In genomic region chr15:77421370-77421700, GRCh38 we compare ENCODE assay signal across 7 cellular contexts. TPM values are rescaled to one million over a fixed set of nuclear protein-coding genes. Genes with fewer than 3 reads are reported as not detected.
DNase-seq lines count a peak whose midpoint lies in the region; ATAC-seq, FAIRE-seq and TF ChIP-seq lines count a peak whose summit lies in the region.

No MANE protein-coding gene starts in this region.

- peak overlapping the region; percentile 86 for H3K9ac ChIP-seq in PC-3 (ENCODE audit: low read length)
- peak overlapping the region; percentile 96 for H3K9ac ChIP-seq in endothelial cell of umbilical vein (replicated peaks; ENCODE audit: extremely low read depth, insufficient read depth, low read length)

- H3K4me3 ChIP-seq in PC-3 (ENCODE audit: low read length) (peak overlapping the region; percentile 92), endothelial cell of umbilical vein (replicated peaks in 1 of 3; ENCODE audit: insufficient read depth in 1 of 3, low read depth in 1 of 3, low read length in 3 of 3) (peak overlapping the region; percentile 78 to 96 (median 92)), neutrophil (ENCODE audit: low read depth in 1 of 2, low read length in 1 of 2) (peak overlapping the region; percentile 88 to 93)

- ATAC-seq in PC-3: no peak

- H2AFZ ChIP-seq in PC-3 (ENCODE audit: low read length): peak overlapping the region; percentile 95
- no peak overlapping the region for H2AFZ ChIP-seq in endothelial cell of umbilical vein (ENCODE audit: low read depth, low read length)

- intact Hi-C loops in PC-3 (cut with micrococcal nuclease) (loop anchor here (10.0 kb wide), 1 partner anchor 73 kb away; no protein-coding TSS in a partner anchor), endothelial cell of umbilical vein (cut with micrococcal nuclease) (no loop called here)

- DNase-seq in GM19239 (ENCODE audit: insufficient read length, low spot score): no peak
- peak; percentile 7 for DNase-seq in PC-3
- peak; percentile 43 for DNase-seq in endothelial cell of umbilical vein (ENCODE audit: low read depth, low spot score)
- no peak for DNase-seq in NCI-H2081 (lab: John Stamatoyannopoulos, UW)
- no peak for DNase-seq in NCI-H2227 (lab: John Stamatoyannopoulos, UW; ENCODE audit: unreplicated experiment)
- no peak for DNase-seq in NCI-H345 (lab: John Stamatoyannopoulos, UW)

- H3K79me2 ChIP-seq in PC-3 (ENCODE audit: low read length): peaks cover 86% of the 10 kb centered on the region
- H3K79me2 ChIP-seq in endothelial cell of umbilical vein (ENCODE audit: control insufficient read depth, insufficient read depth, low read length): peaks cover 72% of the 10 kb centered on the region

- TF ChIP-seq POLR2A in endothelial cell of umbilical vein (IDR thresholded peaks at IDR 0.05; ENCODE audit: low read depth, low read length): no peak

- H3K4me1 ChIP-seq in PC-3 (ENCODE audit: insufficient read depth, low read length) (peaks cover 46% of the 10 kb centered on the region), endothelial cell of umbilical vein (ENCODE audit: control insufficient read depth, extremely low read depth, insufficient read depth, low read length) (peaks cover 34% of the 10 kb centered on the region), neutrophil (ENCODE audit: control insufficient read depth in 1 of 2, insufficient read depth in 1 of 2, low read depth in 1 of 2, low read length in 1 of 2) (peaks cover 31 to 36% of the 10 kb centered on the region in 2 experiments)

- H3K4me2 ChIP-seq in PC-3 (ENCODE audit: low read length) (peak overlapping the region; percentile 91), endothelial cell of umbilical vein (ENCODE audit: insufficient read depth, low read length) (peak overlapping the region; percentile 93)

- H3K9me3 ChIP-seq in PC-3 (ENCODE audit: low read length) (no peaks in the 10 kb centered on the region), endothelial cell of umbilical vein (replicated peaks; ENCODE audit: control insufficient read depth, insufficient read depth, low read length) (no peaks in the 10 kb centered on the region), neutrophil (no peaks in the 10 kb centered on the region)

- no peaks in the 10 kb centered on the region for H3K9me2 ChIP-seq in PC-3 (replicated peaks; ENCODE audit: low read length)

- CTCF ChIA-PET in PC-3 (lab: Charles Lee) (no interaction called here), endothelial cell of umbilical vein (lab: Charles Lee) (interaction anchor here (0.6 to 3.8 kb wide), 10 partner anchors 20 to 302 kb away, joined by 3 to 39 read pairs (median 4); no protein-coding TSS in a partner anchor)

- no peaks in the 10 kb centered on the region for H3K9me1 ChIP-seq in endothelial cell of umbilical vein (replicated peaks; ENCODE audit: control insufficient read depth, extremely low read depth, insufficient read depth, low read length)

- H3K27me3 ChIP-seq in PC-3 (ENCODE audit: low read length): no peaks in the 10 kb centered on the region
- no peaks in the 10 kb centered on the region for H3K27me3 ChIP-seq in endothelial cell of umbilical vein (ENCODE audit: control insufficient read depth in 2 of 2, insufficient read depth in 2 of 2, low read length in 2 of 2)
- H3K27me3 ChIP-seq in neutrophil: no peaks in the 10 kb centered on the region

- dilution Hi-C loops in endothelial cell of umbilical vein (cut with MboI; ENCODE audit: extremely low pct_ligation_motif_present, low sequenced_read_pairs): no loop called here

- POLR2A ChIA-PET in PC-3 (lab: Charles Lee; ENCODE audit: unreplicated experiment) (interaction anchor here (0.5 to 0.6 kb wide), 2 partner anchors 9 to 1780 kb away, joined by 3 to 7 read pairs; no protein-coding TSS in a partner anchor), endothelial cell of umbilical vein (lab: Charles Lee) (no interaction called here)

- BruUV-seq in PC-3 (replicated peaks; lab: Mats Ljungman, UMichigan) (TSS peak; percentile 54), endothelial cell of umbilical vein (replicated peaks; lab: Mats Ljungman, UMichigan) (TSS peak; percentile 35)

- H3K27ac ChIP-seq in PC-3 (ENCODE audit: low read length): no peak overlapping the region
- H3K27ac ChIP-seq in endothelial cell of umbilical vein (ENCODE audit: insufficient read depth, low read depth, low read length): peak overlapping the region; percentile 95
- peak overlapping the region; percentile 88 for H3K27ac ChIP-seq in neutrophil

- peak; percentile 78 for FAIRE-seq in GM19239 (lab: Jason Lieb, UNC)
- no peak for FAIRE-seq in endothelial cell of umbilical vein (lab: Jason Lieb, UNC)

- TF ChIP-seq CTCF in PC-3 (conservative IDR thresholded peaks at IDR 0.05; ENCODE audit: low read depth, low read length) (no peak), endothelial cell of umbilical vein (IDR thresholded peaks at IDR 0.05; ENCODE audit: extremely low read depth in 1 of 2, insufficient read depth in 1 of 2, low read depth in 1 of 2, low read length in 2 of 2) (no peak), neutrophil (IDR thresholded peaks at IDR 0.05) (no peak)

- no peaks in the 10 kb centered on the region for H3F3A ChIP-seq in PC-3 (ENCODE audit: low read length, unreplicated experiment)

- H4K20me1 ChIP-seq in PC-3 (ENCODE audit: low read length) (peaks cover 5% of the 10 kb centered on the region; the same call in 1 of the 2 replicates), endothelial cell of umbilical vein (replicated peaks; ENCODE audit: control insufficient read depth, extremely low read depth, insufficient read depth, low read length) (peaks cover 4% of the 10 kb centered on the region)

- no peaks in the 10 kb centered on the region for H3K36me3 ChIP-seq in PC-3 (ENCODE audit: low read depth, low read length)
- no peaks in the 10 kb centered on the region for H3K36me3 ChIP-seq in endothelial cell of umbilical vein (ENCODE audit: control insufficient read depth in 2 of 2, extremely low read depth in 1 of 2, insufficient read depth in 2 of 2, low read length in 2 of 2)
- H3K36me3 ChIP-seq in neutrophil: no peaks in the 10 kb centered on the region

TF ChIP-seq in endothelial cell of umbilical vein, 7 proteins besides CTCF, POLR2A, EP300 and RAD21:
- no peak for TF ChIP-seq JUN (IDR thresholded peaks at IDR 0.05; ENCODE audit: borderline replicate concordance, insufficient read depth, insufficient read length, low read depth)
- TF ChIP-seq FOS (IDR thresholded peaks at IDR 0.05; ENCODE audit: borderline replicate concordance, insufficient read depth, low read length): no peak
- no peak for TF ChIP-seq GATA2 (IDR thresholded peaks at IDR 0.05; ENCODE audit: insufficient read depth, insufficient read length, low read depth, low read length)
- no peak for TF ChIP-seq POLR2AphosphoS5 (IDR thresholded peaks at IDR 0.05; ENCODE audit: insufficient read depth, low read depth, low read length)
- no peak for TF ChIP-seq MYC (IDR thresholded peaks at IDR 0.05; ENCODE audit: low read depth, low read length)
- no peak for TF ChIP-seq EZH2 (IDR thresholded peaks at IDR 0.05; ENCODE audit: borderline replicate concordance, low read depth, low read length, severe bottlenecking)
- TF ChIP-seq, protein P1, sequence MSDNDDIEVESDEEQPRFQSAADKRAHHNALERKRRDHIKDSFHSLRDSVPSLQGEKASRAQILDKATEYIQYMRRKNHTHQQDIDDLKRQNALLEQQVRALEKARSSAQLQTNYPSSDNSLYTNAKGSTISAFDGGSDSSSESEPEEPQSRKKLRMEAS (IDR thresholded peaks at IDR 0.05; ENCODE audit: insufficient read depth, insufficient read length): no peak

RNA-seq across cellular contexts. Expression of gene HMG20A, which starts 0.6 kb away (rescaled TPM):
- total RNA-seq in PC-3 (2014; rRNA removed) (17.6 and 22.0 TPM in 2 replicates), endothelial cell of umbilical vein (40.8 and 44.0 TPM in 2 replicates)
- 31.2 and 35.8 TPM in 2 replicates for polyA plus RNA-seq in endothelial cell of umbilical vein
- polyA plus RNA-seq in endothelial cell of umbilical vein (2011; cell fraction: cytosol; rRNA removed): 29.8 and 32.6 TPM in 2 replicates
- polyA plus RNA-seq in endothelial cell of umbilical vein (2011; cell fraction: nucleus; rRNA removed): 58.8 and 66.3 TPM in 2 replicates
- 32.2 and 35.7 TPM in 2 replicates for polyA plus RNA-seq in endothelial cell of umbilical vein (2012)
- polyA minus RNA-seq in endothelial cell of umbilical vein: 51.0 and 87.0 TPM in 2 replicates
- polyA minus RNA-seq in endothelial cell of umbilical vein (2011; cell fraction: cytosol; rRNA and poly(A)+ RNA removed): 29.9 TPM
- 43.3 and 73.5 TPM in 2 replicates for polyA minus RNA-seq in endothelial cell of umbilical vein (2011; cell fraction: nucleus; rRNA and poly(A)+ RNA removed)

RNA-seq across cellular contexts. Expression of gene PEAK1, which starts 1.4 kb away (rescaled TPM):
- 13.8 and 16.7 TPM in 2 replicates for total RNA-seq in PC-3 (2014; rRNA removed)
- total RNA-seq in endothelial cell of umbilical vein: 79.2 and 91.9 TPM in 2 replicates
- 15.2 and 17.9 TPM in 2 replicates for polyA plus RNA-seq in endothelial cell of umbilical vein
- polyA plus RNA-seq in endothelial cell of umbilical vein (2011; cell fraction: cytosol; rRNA removed): 17.1 and 18.5 TPM in 2 replicates
- polyA plus RNA-seq in endothelial cell of umbilical vein (2011; cell fraction: nucleus; rRNA removed): 52.8 and 64.6 TPM in 2 replicates
- 33.1 and 43.9 TPM in 2 replicates for polyA plus RNA-seq in endothelial cell of umbilical vein (2012)
- polyA minus RNA-seq in endothelial cell of umbilical vein: 58.8 and 69.2 TPM in 2 replicates
- 14.1 TPM for polyA minus RNA-seq in endothelial cell of umbilical vein (2011; cell fraction: cytosol; rRNA and poly(A)+ RNA removed)
- polyA minus RNA-seq in endothelial cell of umbilical vein (2011; cell fraction: nucleus; rRNA and poly(A)+ RNA removed): 84.7 and 117 TPM in 2 replicates

Comparison
In these comparisons a context has a peak if more than half of its experiments do, and no peak if none do; other contexts are left out.
1. DNase-seq: peak in PC-3 (single experiment) and endothelial cell of umbilical vein (single experiment); none in GM19239 (single experiment), NCI-H2081 (0 of 2), NCI-H2227 (single experiment) and NCI-H345 (single experiment).
2. Peak in every context shown above with its lines, with median percentiles within 50 percentile points of each other: H3K4me3 ChIP-seq.